Comparison of ENCODE assay signal across 10 cellular contexts in the genomic region with DNA sequence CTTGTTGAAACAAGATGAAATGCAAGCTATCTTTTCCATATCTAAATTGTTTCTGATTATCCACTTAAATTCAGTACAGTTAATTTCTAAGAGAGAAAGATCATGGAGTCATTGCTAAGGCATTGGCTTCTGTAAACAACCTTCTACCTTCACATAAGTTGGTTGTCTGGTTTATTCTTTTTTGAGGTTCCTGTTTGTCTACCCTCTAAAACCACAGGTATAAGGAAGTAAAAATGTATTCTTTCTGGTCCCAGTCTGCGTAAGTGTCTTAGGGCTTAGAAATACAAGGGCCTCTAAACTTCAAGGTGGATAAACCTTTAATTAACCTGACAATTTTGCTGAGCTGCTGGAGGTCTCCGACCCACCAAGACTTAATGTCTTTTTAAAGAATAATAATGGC. TPM values are rescaled to one million over a fixed set of nuclear protein-coding genes. Genes with fewer than 3 reads are reported as not detected.
DNase-seq lines count a peak whose midpoint lies in the region; ATAC-seq, FAIRE-seq and TF ChIP-seq lines count a peak whose summit lies in the region.
"Had no signal": no experiment of that assay in that cellular context is flagged by ENCODE, and none has a peak within 500 bp of the region (broad histone marks: within the 10 kb centered on the region; RNA-seq: fewer than 3 reads in every experiment).

No MANE protein-coding gene starts in this region.

- FAIRE-seq in kidney (lab: Jason Lieb, UNC), result no peak

- H3K4me1 ChIP-seq in kidney (ENCODE audit: control insufficient read depth in 1 of 2, insufficient read depth in 1 of 2, low read depth in 1 of 2, low read length in 2 of 2), result no peaks in the 10 kb centered on the region

- H3K36me3 ChIP-seq in kidney (ENCODE audit: control insufficient read depth in 1 of 2, insufficient read depth in 2 of 2, low read length in 2 of 2), result no peaks in the 10 kb centered on the region
- H3K36me3 ChIP-seq: tibial artery had no signal

- no peak overlapping the region for H3K27ac ChIP-seq in kidney (ENCODE audit: low read depth in 2 of 2, low read length in 2 of 2)
- H3K27ac ChIP-seq: tibial artery had no signal

- intact Hi-C loops in kidney (cut with DNase I), result no loop called here

- DNase-seq in GM13977 (ENCODE audit: low spot score), result peak; percentile 19
- peak; percentile 72 for DNase-seq in SKM-1 (lab: John Stamatoyannopoulos, UW; ENCODE audit: unreplicated experiment)
- peak; percentile 69 for DNase-seq in naive B cell
- no peak for DNase-seq in cerebellar cortex (ENCODE audit: low spot score)
- no peak for DNase-seq in AG20443 (ENCODE audit: low spot score)
- no peak for DNase-seq in kidney
- DNase-seq: activated CD8-positive, alpha-beta memory T cell treated with anti-CD3 and anti-CD28 coated beads for 24 hours; SHP77 treated with DMSO at 0.1 percent for 48 hours; tibial artery had no signal

- peak; percentile 28 for ATAC-seq in HG03378 (IDR thresholded peaks at IDR 0.05; ENCODE audit: unreplicated experiment)
- ATAC-seq in naive B cell (ENCODE audit: low read depth in 2 of 2), result peak; percentile 39 to 47

- TF ChIP-seq CTCF in GM13977 (IDR thresholded peaks at IDR 0.05; ENCODE audit: extremely low read depth, insufficient read depth, missing control alignments) (no peak), kidney (IDR thresholded peaks at IDR 0.05; ENCODE audit: borderline replicate concordance, extremely low read depth, insufficient read depth) (no peak)

- H3K27me3 Mint-ChIP-seq in naive B cell, result no peaks in the 10 kb centered on the region

- H3K9me3 ChIP-seq in kidney (ENCODE audit: control insufficient read depth in 1 of 2, low read length in 2 of 2), result no peaks in the 10 kb centered on the region
- H3K9me3 ChIP-seq: tibial artery had no signal

- no peak overlapping the region for H3K4me3 ChIP-seq in kidney (ENCODE audit: low read length in 2 of 2)
- H3K4me3 ChIP-seq: tibial artery had no signal

- H3K9ac ChIP-seq in kidney (ENCODE audit: low read length in 2 of 2), result no peak overlapping the region

- no peaks in the 10 kb centered on the region for H3K9me3 Mint-ChIP-seq in naive B cell

- H3K4me3 Mint-ChIP-seq in naive B cell, result peak overlapping the region; percentile 61 to 97 (median 78)

- peaks cover 5 to 8% of the 10 kb centered on the region in 2 donors for H3K36me3 Mint-ChIP-seq in naive B cell

- in situ Hi-C loops in GM13977 (cut with MboI; ENCODE audit: low pct_unique_long_range_greater_than_20kb, low sequenced_read_pairs, unreplicated experiment), result no loop called here

- peak overlapping the region; percentile 94 to 100 (median 99) for H3K27ac Mint-ChIP-seq in naive B cell

- H3K4me1 Mint-ChIP-seq in naive B cell, result peaks cover 49 to 79% (median 63%) of the 10 kb centered on the region in 3 donors

RNA-seq across cellular contexts. Expression of a gene that starts 3.6 kb away (rescaled TPM):
- polyA plus RNA-seq in naive B cell (ENCODE audit: low read depth in 6 of 6) (10 to 100 TPM; 15.7 to 38.0 (median 28.4) TPM), kidney (ENCODE audit: insufficient read depth, low read depth, low replicate concordance) (17.3 TPM)
- total RNA-seq in kidney, result 38.2 TPM

Comparison
In these comparisons a context has a peak if more than half of its experiments do, and no peak if none do; other contexts are left out.
1. DNase-seq: peak in GM13977 (single experiment), SKM-1 (single experiment) and naive B cell (single experiment); none in cerebellar cortex (single experiment), AG20443 (single experiment) and kidney (single experiment).